Comparison of ENCODE assay signal across 1 cellular context in genomic region chr16:11836653-11837244, GRCh38.
TF ChIP-seq lines count a peak whose summit lies in the region.

No MANE protein-coding gene starts in this region.

TF ChIP-seq in K562, 482 proteins besides CTCF, POLR2A, EP300 and RAD21:
- TF ChIP-seq MYNN (IDR thresholded peaks at IDR 0.05) (no peak), MYNN (CRISPR knock-in tag; IDR thresholded peaks at IDR 0.05) (no peak), KLF16 (IDR thresholded peaks at IDR 0.05) (no peak), ZNF780A (CRISPR knock-in tag; IDR thresholded peaks at IDR 0.05) (no peak), IFI16 (CRISPR knock-in tag; IDR thresholded peaks at IDR 0.05) (no peak), ZBED1 (IDR thresholded peaks at IDR 0.05) (no peak), POLR2H (tag; IDR thresholded peaks at IDR 0.05; ENCODE audit: low read depth) (0 out of 2 replicates have a peak, but pooled peaks have one; percentile 13), FOSL1 (tag; conservative IDR thresholded peaks at IDR 0.05) (0 out of 2 replicates have a peak, but pooled peaks have one; percentile 34), ZNF311 (CRISPR knock-in tag; IDR thresholded peaks at IDR 0.05) (no peak), RUNX1 (IDR thresholded peaks at IDR 0.05; ENCODE audit: low read depth) (no peak), ATF7 (IDR thresholded peaks at IDR 0.05) (no peak), HDAC1 (IDR thresholded peaks at IDR 0.05) (no peak), SUPT5H (IDR thresholded peaks at IDR 0.05) (peak; percentile 49; the same call in 1 of the 2 replicates), KAT2B (IDR thresholded peaks at IDR 0.05; ENCODE audit: low read depth, low read length) (no peak), TEAD4 (IDR thresholded peaks at IDR 0.05; ENCODE audit: low read length) (no peak), TEAD4 (CRISPR knock-in tag; IDR thresholded peaks at IDR 0.05; ENCODE audit: borderline replicate concordance) (no peak), HMGN3 (IDR thresholded peaks at IDR 0.05; ENCODE audit: borderline replicate concordance, extremely low read depth, insufficient read length, low read depth, low read length) (no peak), BHLHE40 (IDR thresholded peaks at IDR 0.05; ENCODE audit: low read length) (no peak), ATF4 (CRISPR knock-in tag; IDR thresholded peaks at IDR 0.05) (no peak), ZNF717 (CRISPR knock-in tag; IDR thresholded peaks at IDR 0.05) (no peak), HLTF (IDR thresholded peaks at IDR 0.05) (no peak), ARID2 (IDR thresholded peaks at IDR 0.05) (no peak)
TF ChIP-seq in K562: peak in this region for 3.
